1 cellular context compared by ENCODE assay signal in genomic region chr11:1022908-1023810, GRCh38.
TF ChIP-seq lines count a peak whose summit lies in the region.

No MANE protein-coding gene starts in this region.

TF ChIP-seq in GM12878, 131 proteins besides CTCF, POLR2A, EP300 and RAD21:
- TF ChIP-seq BCL3 (IDR thresholded peaks at IDR 0.05; ENCODE audit: borderline replicate concordance, insufficient read depth, low read depth, low read length, poor library complexity, severe bottlenecking) (peak; percentile 89), TAF1 (IDR thresholded peaks at IDR 0.05; ENCODE audit: borderline replicate concordance, low read depth, low read length) (no peak), YBX1 (IDR thresholded peaks at IDR 0.05) (no peak), EZH2 (IDR thresholded peaks at IDR 0.05; ENCODE audit: borderline replicate concordance, control insufficient read depth, low read depth, low read length) (no peak), NFIC (IDR thresholded peaks at IDR 0.05; ENCODE audit: low read depth, low read length) (peak; percentile 59), TCF7 (IDR thresholded peaks at IDR 0.05; ENCODE audit: borderline replicate concordance) (no peak), ZNF24 (IDR thresholded peaks at IDR 0.05) (peak; percentile 91), IKZF1 (conservative IDR thresholded peaks at IDR 0.05) (no peak), TARDBP (IDR thresholded peaks at IDR 0.05; ENCODE audit: borderline replicate concordance) (peak; percentile 47; the same call in 1 of the 2 replicates), FOS (IDR thresholded peaks at IDR 0.05; ENCODE audit: borderline replicate concordance, extremely low read depth, insufficient read length) (no peak), PBX3 (IDR thresholded peaks at IDR 0.05; ENCODE audit: insufficient replicate concordance, low read depth, low read length) (peak; percentile 20), ZZZ3 (IDR thresholded peaks at IDR 0.05; ENCODE audit: control insufficient read depth, insufficient read length, low read depth) (no peak), MXI1 (IDR thresholded peaks at IDR 0.05; ENCODE audit: low read depth, low read length) (no peak), STAT1 (conservative IDR thresholded peaks at IDR 0.05) (no peak), TCF3 (IDR thresholded peaks at IDR 0.05; ENCODE audit: borderline replicate concordance, insufficient read depth, low read depth, low read length) (no peak), POLR2AphosphoS2 (IDR thresholded peaks at IDR 0.05; ENCODE audit: low read depth, low read length) (no peak), ELK1 (IDR thresholded peaks at IDR 0.05; ENCODE audit: low read depth, low read length) (no peak), BRCA1 (IDR thresholded peaks at IDR 0.05; ENCODE audit: low read depth, low read length) (no peak), FOXM1 (IDR thresholded peaks at IDR 0.05; ENCODE audit: low read depth, low read length) (no peak), IRF3 (IDR thresholded peaks at IDR 0.05) (no peak)
